ENCODE assay signal across 1 cellular context in the genomic region with DNA sequence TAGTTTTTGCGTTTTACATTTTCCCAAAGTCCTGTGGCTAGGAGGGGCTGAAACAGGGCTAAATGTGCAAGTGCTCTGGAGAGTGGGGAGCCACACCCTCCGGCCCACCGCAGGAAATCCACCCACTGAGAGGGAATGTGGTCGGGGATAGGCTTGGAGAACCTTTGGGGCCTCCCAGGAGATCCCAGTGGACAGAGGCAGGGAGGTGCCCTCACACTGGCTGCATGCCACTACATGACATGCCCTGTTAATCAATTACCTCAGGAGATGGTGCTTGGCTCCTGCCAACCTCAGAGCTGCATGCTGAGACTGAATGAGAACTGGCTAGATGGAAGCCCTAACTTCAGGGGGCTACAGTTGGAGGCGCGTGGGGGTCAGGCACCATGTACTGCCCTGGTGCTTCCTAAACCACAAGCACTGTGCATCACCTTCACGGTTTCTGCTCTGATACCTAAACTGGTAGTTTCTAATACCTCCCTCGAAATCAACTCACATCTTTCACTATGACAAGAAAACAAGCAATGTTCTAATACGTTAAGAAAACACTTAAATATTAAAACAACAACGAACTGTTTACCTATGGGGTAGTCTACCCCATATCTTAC.
TF ChIP-seq lines count a peak whose summit lies in the region.

No MANE protein-coding gene starts in this region.

TF ChIP-seq in H1, 55 proteins besides CTCF, POLR2A, EP300 and RAD21:
- no peak for TF ChIP-seq SIN3A (conservative IDR thresholded peaks at IDR 0.05 in 1 of 2, IDR thresholded peaks at IDR 0.05 in 1 of 2; ENCODE audit: low read depth in 1 of 2, low read length in 2 of 2)
- no peak for TF ChIP-seq MAFK (IDR thresholded peaks at IDR 0.05; ENCODE audit: low read depth, low read length)
- TF ChIP-seq HDAC2 (IDR thresholded peaks at IDR 0.05; ENCODE audit: borderline replicate concordance in 1 of 2, low read depth in 2 of 2, low read length in 2 of 2): no peak
- no peak for TF ChIP-seq ASH2L (IDR thresholded peaks at IDR 0.05; ENCODE audit: low read length)
- no peak for TF ChIP-seq BACH1 (IDR thresholded peaks at IDR 0.05; ENCODE audit: low read length)
- no peak for TF ChIP-seq POU5F1 (IDR thresholded peaks at IDR 0.05; ENCODE audit: low read depth, low read length)
- TF ChIP-seq, protein P1, sequence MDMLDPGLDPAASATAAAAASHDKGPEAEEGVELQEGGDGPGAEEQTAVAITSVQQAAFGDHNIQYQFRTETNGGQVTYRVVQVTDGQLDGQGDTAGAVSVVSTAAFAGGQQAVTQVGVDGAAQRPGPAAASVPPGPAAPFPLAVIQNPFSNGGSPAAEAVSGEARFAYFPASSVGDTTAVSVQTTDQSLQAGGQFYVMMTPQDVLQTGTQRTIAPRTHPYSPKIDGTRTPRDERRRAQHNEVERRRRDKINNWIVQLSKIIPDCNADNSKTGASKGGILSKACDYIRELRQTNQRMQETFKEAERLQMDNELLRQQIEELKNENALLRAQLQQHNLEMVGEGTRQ (IDR thresholded peaks at IDR 0.05; ENCODE audit: low read length): no peak
- no peak for TF ChIP-seq GTF2F1 (IDR thresholded peaks at IDR 0.05; ENCODE audit: borderline replicate concordance, low read depth, low read length)
